14 cellular contexts compared by ENCODE assay signal in the genomic region with DNA sequence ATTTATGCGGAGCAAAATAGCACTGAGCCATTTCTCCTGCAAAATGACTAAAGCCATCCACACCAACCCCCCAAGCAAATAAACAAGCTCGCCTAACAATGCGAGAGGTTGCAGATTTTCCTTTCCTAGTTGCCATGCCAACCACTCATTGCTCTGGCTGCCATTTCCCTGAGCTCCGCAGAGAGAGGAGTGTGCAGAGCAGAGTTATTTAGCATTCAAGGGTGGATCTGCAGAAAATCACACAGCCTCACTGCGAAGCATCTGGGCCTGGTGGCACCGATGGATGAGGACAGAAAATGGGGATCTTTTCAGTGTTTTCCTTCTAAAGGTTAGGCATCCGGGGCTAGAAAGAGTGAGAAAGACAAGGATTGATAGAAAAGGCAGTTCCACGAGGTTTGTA.
DNase-seq lines count a peak whose midpoint lies in the region; ATAC-seq, FAIRE-seq and TF ChIP-seq lines count a peak whose summit lies in the region.
"Had no signal": no experiment of that assay in that cellular context is flagged by ENCODE, and none has a peak within 500 bp of the region (broad histone marks: within the 10 kb centered on the region; RNA-seq: fewer than 3 reads in every experiment).

No MANE protein-coding gene starts in this region.

- FAIRE-seq in D721Med (lab: Jason Lieb, UNC) (peak; percentile 11), HepG2 (lab: Jason Lieb, UNC) (no peak)
- FAIRE-seq: G401.6 had no signal

- H3K36me3 Mint-ChIP-seq in brain = peaks cover 29% of the 10 kb centered on the region
- H3K36me3 Mint-ChIP-seq in stimulated activated effector memory CD8-positive, alpha-beta T cell treated with anti-CD3 and anti-CD28 coated beads, Interleukin-12 subunit alpha, Interleukin-12 subunit beta, amount 100 ng/mL, for 72 hours = no peaks in the 10 kb centered on the region
- no peaks in the 10 kb centered on the region for H3K36me3 Mint-ChIP-seq in natural killer cell treated with Interleukin-12 subunit alpha and Interleukin-12 subunit beta and Interleukin-15 and Interleukin-18, amount 100 ng/mL, for 72 hours

- H3K9ac ChIP-seq in HepG2 (ENCODE audit: insufficient read depth, low read depth, low read length) = no peak overlapping the region

- no peak for TF ChIP-seq POLR2A in HepG2 (IDR thresholded peaks at IDR 0.05; ENCODE audit: insufficient read depth in 1 of 2, low read depth in 2 of 2, low read length in 2 of 2)

- TF ChIP-seq RAD21 in HepG2 (CRISPR knock-in tag; IDR thresholded peaks at IDR 0.05) = no peak

- no peak overlapping the region for H2AFZ ChIP-seq in HepG2 (ENCODE audit: low read length)

- peaks cover 0 to 8% (median 2%) of the 10 kb centered on the region in 5 experiments for H3K9me3 Mint-ChIP-seq in brain
- peaks cover 4% of the 10 kb centered on the region for H3K9me3 Mint-ChIP-seq in stimulated activated effector memory CD8-positive, alpha-beta T cell treated with anti-CD3 and anti-CD28 coated beads, Interleukin-12 subunit alpha, Interleukin-12 subunit beta, amount 100 ng/mL, for 72 hours
- no peaks in the 10 kb centered on the region for H3K9me3 Mint-ChIP-seq in natural killer cell treated with Interleukin-12 subunit alpha and Interleukin-12 subunit beta and Interleukin-15 and Interleukin-18, amount 100 ng/mL, for 72 hours
- H3K9me3 Mint-ChIP-seq: activated CD4-positive, alpha-beta T cell treated with anti-CD3 and anti-CD28 coated beads, Interleukin-2, amount 10 ng/mL, durations not matched to agents 24 days and 14 days had no signal

- H3K4me3 ChIP-seq in HepG2 (replicated peaks in 1 of 3; ENCODE audit: insufficient read depth in 1 of 3, low read depth in 2 of 3, low read length in 3 of 3) = no peak overlapping the region

- intact Hi-C loops in HepG2 (cut with micrococcal nuclease; ENCODE audit: unreplicated experiment) = no loop called here

- no peak for TF ChIP-seq CTCF in D721Med (IDR thresholded peaks at IDR 0.05; ENCODE audit: insufficient read depth, missing control alignments)
- TF ChIP-seq CTCF in brain (conservative IDR thresholded peaks at IDR 0.05) = no peak
- TF ChIP-seq CTCF in HepG2 (CRISPR knock-in tag; IDR thresholded peaks at IDR 0.05) = no peak

- TF ChIP-seq EP300 in HepG2 (IDR thresholded peaks at IDR 0.05; ENCODE audit: low read depth in 2 of 2, low read length in 2 of 2) (no peak), HepG2 (CRISPR knock-in tag; IDR thresholded peaks at IDR 0.05; ENCODE audit: borderline replicate concordance) (no peak)

- peaks cover 76% of the 10 kb centered on the region for H3K4me1 Mint-ChIP-seq in brain
- H3K4me1 Mint-ChIP-seq in stimulated activated effector memory CD8-positive, alpha-beta T cell treated with anti-CD3 and anti-CD28 coated beads, Interleukin-12 subunit alpha, Interleukin-12 subunit beta, amount 100 ng/mL, for 72 hours = no peaks in the 10 kb centered on the region
- H3K4me1 Mint-ChIP-seq in natural killer cell treated with Interleukin-12 subunit alpha and Interleukin-12 subunit beta and Interleukin-15 and Interleukin-18, amount 100 ng/mL, for 72 hours (ENCODE audit: low read depth in 2 of 2) = no peaks in the 10 kb centered on the region
- H3K4me1 Mint-ChIP-seq: activated CD4-positive, alpha-beta T cell treated with anti-CD3 and anti-CD28 coated beads, Interleukin-2, amount 10 ng/mL, durations not matched to agents 24 days and 14 days had no signal

- no peaks in the 10 kb centered on the region for H3K9me3 ChIP-seq in HepG2 (ENCODE audit: low read length)

- no peaks in the 10 kb centered on the region for H3K79me2 ChIP-seq in HepG2 (ENCODE audit: insufficient read depth, low read length)

- no peak overlapping the region for H3K4me2 ChIP-seq in HepG2 (ENCODE audit: low read depth, low read length)

- no peaks in the 10 kb centered on the region for H3K27me3 Mint-ChIP-seq in brain
- H3K27me3 Mint-ChIP-seq in natural killer cell treated with Interleukin-12 subunit alpha and Interleukin-12 subunit beta and Interleukin-15 and Interleukin-18, amount 100 ng/mL, for 72 hours = no peaks in the 10 kb centered on the region
- H3K27me3 Mint-ChIP-seq: activated CD4-positive, alpha-beta T cell treated with anti-CD3 and anti-CD28 coated beads, Interleukin-2, amount 10 ng/mL, durations not matched to agents 24 days and 14 days had no signal

- H4K20me1 ChIP-seq in HepG2 (ENCODE audit: insufficient read depth, low read length) = no peaks in the 10 kb centered on the region

- no peaks in the 10 kb centered on the region for H3K4me1 ChIP-seq in HepG2 (ENCODE audit: insufficient read depth, low read length)

- peak overlapping the region; percentile 84 to 93 (median 90) for H3K4me3 Mint-ChIP-seq in brain
- no peak overlapping the region for H3K4me3 Mint-ChIP-seq in stimulated activated effector memory CD8-positive, alpha-beta T cell treated with anti-CD3 and anti-CD28 coated beads, Interleukin-12 subunit alpha, Interleukin-12 subunit beta, amount 100 ng/mL, for 72 hours
- H3K4me3 Mint-ChIP-seq in natural killer cell treated with Interleukin-12 subunit alpha and Interleukin-12 subunit beta and Interleukin-15 and Interleukin-18, amount 100 ng/mL, for 72 hours = no peak overlapping the region
- H3K4me3 Mint-ChIP-seq: activated CD4-positive, alpha-beta T cell treated with anti-CD3 and anti-CD28 coated beads, Interleukin-2, amount 10 ng/mL, durations not matched to agents 24 days and 14 days had no signal

- no peak overlapping the region for H3K27ac ChIP-seq in HepG2 (ENCODE audit: extremely low read length, insufficient read depth, low read length)

- DNase-seq in D721Med (ENCODE audit: insufficient read length, low spot score) (no peak), NCI-H2081 treated with DMSO at 0.1 percent for 48 hours (lab: John Stamatoyannopoulos, UW) (peak; percentile 50), inferior parietal cortex (ENCODE audit: extremely low spot score) (peak; percentile 71), HepG2 (ENCODE audit: low spot score) (no peak)
- DNase-seq in stimulated activated effector memory CD8-positive, alpha-beta T cell treated with anti-CD3 and anti-CD28 coated beads, Interleukin-12 subunit alpha, Interleukin-12 subunit beta, amount 100 ng/mL, for 72 hours (ENCODE audit: low spot score in 2 of 2) = no peak
- DNase-seq in natural killer cell treated with Interleukin-12 subunit alpha and Interleukin-12 subunit beta and Interleukin-15 and Interleukin-18, amount 100 ng/mL, for 72 hours (ENCODE audit: low spot score) = no peak
- DNase-seq: activated CD4-positive, alpha-beta T cell treated with anti-CD3 and anti-CD28 coated beads, Interleukin-2, amount 10 ng/mL, durations not matched to agents 24 days and 14 days; activated effector memory CD4-positive, alpha-beta T cell treated with Interleukin-2 at 50 U/mL for 16 hours; central memory CD4-positive, alpha-beta T cell; left colon; stimulated activated CD4-positive, alpha-beta T cell treated with anti-CD3 and anti-CD28 coated beads, Interleukin-15, amount 100 ng/mL, for 24 hours had no signal

- H3K27me3 ChIP-seq in HepG2 (ENCODE audit: control insufficient read depth in 1 of 2, insufficient read depth in 2 of 2, low read length in 2 of 2) = no peaks in the 10 kb centered on the region; a peak in 1 of 5 replicates

- WGBS in HepG2 (ENCODE audit: low lambda C conversion rate) = 18% methylated on average over 8 of the region's 8 CpGs

- BruUV-seq in HepG2 (replicated peaks; lab: Mats Ljungman, UMichigan) = no TSS peak

- CTCF ChIA-PET in HepG2 (lab: Yijun Ruan, JAX; ENCODE audit: low intra/inter-chr PET ratio, low total read pairs) = no interaction called here

- POLR2A ChIA-PET in HepG2 (lab: Yijun Ruan, JAX) = no interaction called here

- in situ Hi-C loops in HepG2 (cut with HindIII; ENCODE audit: extremely low pct_ligation_motif_present, low pct_unique_long_range_greater_than_20kb) = no loop called here

- H3K36me3 ChIP-seq in HepG2 (replicated peaks in 1 of 2; ENCODE audit: control insufficient read depth in 1 of 2, insufficient read depth in 2 of 2, low read length in 2 of 2) = no peaks in the 10 kb centered on the region

- ATAC-seq in HG03280 (IDR thresholded peaks at IDR 0.05; ENCODE audit: unreplicated experiment) = no peak
- no peak for ATAC-seq in stimulated activated effector memory CD8-positive, alpha-beta T cell treated with anti-CD3 and anti-CD28 coated beads, Interleukin-12 subunit alpha, Interleukin-12 subunit beta, amount 100 ng/mL, for 72 hours
- no peak for ATAC-seq in natural killer cell treated with Interleukin-12 subunit alpha and Interleukin-12 subunit beta and Interleukin-15 and Interleukin-18, amount 100 ng/mL, for 72 hours
- no peak for ATAC-seq in HepG2
- ATAC-seq: left colon had no signal

- peak overlapping the region; percentile 95 to 100 (median 98) for H3K27ac Mint-ChIP-seq in brain
- H3K27ac Mint-ChIP-seq in stimulated activated effector memory CD8-positive, alpha-beta T cell treated with anti-CD3 and anti-CD28 coated beads, Interleukin-12 subunit alpha, Interleukin-12 subunit beta, amount 100 ng/mL, for 72 hours = no peak overlapping the region
- no peak overlapping the region for H3K27ac Mint-ChIP-seq in natural killer cell treated with Interleukin-12 subunit alpha and Interleukin-12 subunit beta and Interleukin-15 and Interleukin-18, amount 100 ng/mL, for 72 hours
- H3K27ac Mint-ChIP-seq: activated CD4-positive, alpha-beta T cell treated with anti-CD3 and anti-CD28 coated beads, Interleukin-2, amount 10 ng/mL, durations not matched to agents 24 days and 14 days had no signal

TF ChIP-seq in HepG2, 621 proteins besides CTCF, POLR2A, EP300 and RAD21 (continues in another document):
- TF ChIP-seq PRMT3 (CRISPR knock-in tag; IDR thresholded peaks at IDR 0.05; ENCODE audit: borderline replicate concordance, low read depth) (no peak), NR2F2 (IDR thresholded peaks at IDR 0.05; ENCODE audit: borderline replicate concordance, low read depth) (no peak), REL (CRISPR knock-in tag; conservative IDR thresholded peaks at IDR 0.05) (no peak), MYNN (CRISPR knock-in tag; IDR thresholded peaks at IDR 0.05; ENCODE audit: low read depth) (no peak), RFXANK (CRISPR knock-in tag; IDR thresholded peaks at IDR 0.05) (no peak)
- TF ChIP-seq, protein P1, sequence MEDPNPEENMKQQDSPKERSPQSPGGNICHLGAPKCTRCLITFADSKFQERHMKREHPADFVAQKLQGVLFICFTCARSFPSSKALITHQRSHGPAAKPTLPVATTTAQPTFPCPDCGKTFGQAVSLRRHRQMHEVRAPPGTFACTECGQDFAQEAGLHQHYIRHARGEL (CRISPR knock-in tag; IDR thresholded peaks at IDR 0.05) = no peak

Comparison
In these comparisons a context has a peak if more than half of its experiments do, and no peak if none do; other contexts are left out.
1. DNase-seq: peak in NCI-H2081 treated with DMSO at 0.1 percent for 48 hours (single experiment) and inferior parietal cortex (single experiment); none in D721Med (single experiment), stimulated activated effector memory CD8-positive, alpha-beta T cell treated with anti-CD3 and anti-CD28 coated beads, Interleukin-12 subunit alpha, Interleukin-12 subunit beta, amount 100 ng/mL, for 72 hours (0 of 2), natural killer cell treated with Interleukin-12 subunit alpha and Interleukin-12 subunit beta and Interleukin-15 and Interleukin-18, amount 100 ng/mL, for 72 hours (single experiment) and HepG2 (single experiment).
2. H3K27ac Mint-ChIP-seq: peak in brain (5 of 5); none in stimulated activated effector memory CD8-positive, alpha-beta T cell treated with anti-CD3 and anti-CD28 coated beads, Interleukin-12 subunit alpha, Interleukin-12 subunit beta, amount 100 ng/mL, for 72 hours (single experiment) and natural killer cell treated with Interleukin-12 subunit alpha and Interleukin-12 subunit beta and Interleukin-15 and Interleukin-18, amount 100 ng/mL, for 72 hours (0 of 2).
3. H3K4me3 Mint-ChIP-seq: peak in brain (5 of 5); none in stimulated activated effector memory CD8-positive, alpha-beta T cell treated with anti-CD3 and anti-CD28 coated beads, Interleukin-12 subunit alpha, Interleukin-12 subunit beta, amount 100 ng/mL, for 72 hours (single experiment) and natural killer cell treated with Interleukin-12 subunit alpha and Interleukin-12 subunit beta and Interleukin-15 and Interleukin-18, amount 100 ng/mL, for 72 hours (single experiment).